ENCODE assay signal across 7 cellular contexts in genomic region chr2:3377279-3377611, GRCh38. TPM values are rescaled to one million over a fixed set of nuclear protein-coding genes. Genes with fewer than 3 reads are reported as not detected.
DNase-seq lines count a peak whose midpoint lies in the region; ATAC-seq and TF ChIP-seq lines count a peak whose summit lies in the region.

No MANE protein-coding gene starts in this region.

- H3K4me3 Mint-ChIP-seq in effector memory CD8-positive, alpha-beta T cell, result peak overlapping the region; percentile 93 to 98

- WGBS in aorta, 2 donors, result 1% methylated on average over 8 of the region's 8 CpGs

- H3K27me3 Mint-ChIP-seq in effector memory CD8-positive, alpha-beta T cell, result no peaks in the 10 kb centered on the region

- H3K27ac ChIP-seq in SU-DHL-6 (ENCODE audit: low read depth, low read length), result peak overlapping the region; percentile 40
- H3K27ac ChIP-seq in aorta (ENCODE audit: low read depth in 1 of 2, low read length in 2 of 2), result peak overlapping the region in 1 of 2 donors; percentile 43

- peaks cover 21% of the 10 kb centered on the region for H3K4me1 ChIP-seq in mucosa of stomach (ENCODE audit: control insufficient read depth, insufficient read depth, low read length)
- H3K4me1 ChIP-seq in aorta (ENCODE audit: control insufficient read depth in 1 of 2, insufficient read depth in 2 of 2, low read length in 2 of 2), result no peaks in the 10 kb centered on the region

- H4K20me1 ChIP-seq in SU-DHL-6 (ENCODE audit: low read depth, low read length), result no peaks in the 10 kb centered on the region; the same call in 1 of the 2 replicates

- no peaks in the 10 kb centered on the region for H3K9me2 ChIP-seq in SU-DHL-6 (replicated peaks; ENCODE audit: insufficient read depth, low read length)

- peaks cover 48% of the 10 kb centered on the region for H3K79me2 ChIP-seq in SU-DHL-6 (ENCODE audit: insufficient read depth, low read length)

- H3K9me3 Mint-ChIP-seq in effector memory CD8-positive, alpha-beta T cell, result no peaks in the 10 kb centered on the region

- no peaks in the 10 kb centered on the region for H3K9me3 ChIP-seq in SU-DHL-6 (ENCODE audit: insufficient read depth, low read length)
- no peaks in the 10 kb centered on the region for H3K9me3 ChIP-seq in mucosa of stomach (ENCODE audit: control insufficient read depth, low read length)
- H3K9me3 ChIP-seq in aorta (ENCODE audit: control insufficient read depth, low read length), result no peaks in the 10 kb centered on the region

- peak overlapping the region; percentile 89 for H3K4me2 ChIP-seq in SU-DHL-6 (ENCODE audit: low read depth, low read length, poor library complexity, severe bottlenecking)

- ATAC-seq in GM21515 (IDR thresholded peaks at IDR 0.05; ENCODE audit: unreplicated experiment) (peak; percentile 18), aorta (ENCODE audit: low FRiP score) (no peak)
- ATAC-seq in effector memory CD8-positive, alpha-beta T cell (replicated peaks), result peak; percentile 26

- H3K4me3 ChIP-seq in SU-DHL-6 (ENCODE audit: insufficient read depth, low read length, poor library complexity, severe bottlenecking) (peak overlapping the region; percentile 78), mucosa of stomach (ENCODE audit: low read length) (peak overlapping the region; percentile 52), aorta (ENCODE audit: low read length in 2 of 2) (peak overlapping the region; percentile 76 to 83)

- H3K27me3 ChIP-seq in SU-DHL-6 (ENCODE audit: low read length) (no peaks in the 10 kb centered on the region), mucosa of stomach (ENCODE audit: control insufficient read depth, insufficient read depth, low read length) (no peaks in the 10 kb centered on the region), aorta (ENCODE audit: control insufficient read depth in 1 of 2, insufficient read depth in 2 of 2, low read length in 1 of 2) (no peaks in the 10 kb centered on the region)

- DNase-seq in GF-D8 (lab: John Stamatoyannopoulos, UW) (peak; percentile 22), HT1080 (ENCODE audit: low read depth) (peak; percentile 58), aorta (no peak)
- peak in 1 of 3 experiments; percentile 33 for DNase-seq in effector memory CD8-positive, alpha-beta T cell

- H3K36me3 ChIP-seq in SU-DHL-6 (ENCODE audit: low read length) (peaks cover 5% of the 10 kb centered on the region), mucosa of stomach (ENCODE audit: control insufficient read depth, insufficient read depth, low read length) (no peaks in the 10 kb centered on the region), aorta (ENCODE audit: control insufficient read depth in 1 of 2, insufficient read depth in 2 of 2, low read length in 1 of 2) (no peaks in the 10 kb centered on the region)

- no peaks in the 10 kb centered on the region; the same call in 1 of the 2 replicates for H3F3A ChIP-seq in SU-DHL-6 (ENCODE audit: insufficient read depth)

- no peak for TF ChIP-seq CTCF in SU-DHL-6 (IDR thresholded peaks at IDR 0.05; ENCODE audit: insufficient read depth, low read length, poor library complexity, severe bottlenecking)

- peaks cover 34 to 37% of the 10 kb centered on the region in 2 donors for H3K4me1 Mint-ChIP-seq in effector memory CD8-positive, alpha-beta T cell (ENCODE audit: low read depth in 2 of 2)

- peaks cover 39% of the 10 kb centered on the region for H3K36me3 Mint-ChIP-seq in effector memory CD8-positive, alpha-beta T cell (ENCODE audit: insufficient read depth)

- intact Hi-C loops in aorta (cut with DNase I), result loop anchor here in 1 of 2 donors (5.0 kb wide), 2 partner anchors 180 to 200 kb away; partner anchors contain the start of genes RNASEH1 and RPS7

- H3K9ac ChIP-seq in SU-DHL-6 (ENCODE audit: low read length), result peak overlapping the region; percentile 76
- peak overlapping the region; percentile 63 for H3K9ac ChIP-seq in mucosa of stomach (ENCODE audit: low read length)

- H2AFZ ChIP-seq in SU-DHL-6 (ENCODE audit: low read depth, low read length, severe bottlenecking), result peak overlapping the region; percentile 49

- peak overlapping the region; percentile 95 to 99 for H3K27ac Mint-ChIP-seq in effector memory CD8-positive, alpha-beta T cell

RNA-seq across cellular contexts. Expression of gene EIPR1, which starts 0.4 kb away (rescaled TPM):
- total RNA-seq in HT1080 (2014; rRNA removed; shearing (Covaris generic)), result 71.2 and 75.5 TPM in 2 replicates
- polyA plus RNA-seq in HT1080 (2015; cell fraction: cytosol; rRNA removed), result 63.7 and 65.9 TPM in 2 replicates
- 37.0 and 42.5 TPM in 2 replicates for polyA plus RNA-seq in HT1080 (2015; cell fraction: nucleus; rRNA removed)
- total RNA-seq in aorta, result 10 to 100 TPM in 1 of 2 donors, 1 to 10 TPM in 1; 9.7 to 13.7 TPM
- polyA plus RNA-seq in aorta, result 10 to 100 TPM in 1 of 2 donors, 1 to 10 TPM in 1; 9.9 to 10.0 TPM

RNA-seq across cellular contexts. Expression of gene TRAPPC12, which starts 2.2 kb away (rescaled TPM):
- 63.2 and 74.4 TPM in 2 replicates for total RNA-seq in HT1080 (2014; rRNA removed; shearing (Covaris generic))
- 36.1 and 40.3 TPM in 2 replicates for polyA plus RNA-seq in HT1080 (2015; cell fraction: cytosol; rRNA removed)
- 73.2 and 84.2 TPM in 2 replicates for polyA plus RNA-seq in HT1080 (2015; cell fraction: nucleus; rRNA removed)
- 100 to 1,000 TPM in 1 of 2 donors, 10 to 100 TPM in 1; 83.8 to 125 TPM for total RNA-seq in aorta
- 100 to 1,000 TPM in 1 of 2 donors, 10 to 100 TPM in 1; 47.6 to 163 TPM for polyA plus RNA-seq in aorta

Comparison
In these comparisons a context has a peak if more than half of its experiments do, and no peak if none do; other contexts are left out.
1. DNase-seq: peak in GF-D8 (single experiment) and HT1080 (single experiment); none in aorta (0 of 2).
2. Peak in every context shown above with its lines, with median percentiles within 50 percentile points of each other: H3K4me3 ChIP-seq.